8 cellular contexts compared by ENCODE assay signal in genomic region chr7:55570939-55571338, GRCh38. TPM values are rescaled to one million over a fixed set of nuclear protein-coding genes. Genes with fewer than 3 reads are reported as not detected.
DNase-seq lines count a peak whose midpoint lies in the region; ATAC-seq and TF ChIP-seq lines count a peak whose summit lies in the region.

No MANE protein-coding gene starts in this region.

- no peak for ATAC-seq in T-cell (replicated peaks in 1 of 4)

- no peaks in the 10 kb centered on the region for H3K27me3 ChIP-seq in rectal smooth muscle tissue (ENCODE audit: control insufficient read depth, insufficient read depth, low read length)

- peak overlapping the region; percentile 89 for H3K4me3 Mint-ChIP-seq in T-helper 1 cell treated with Interleukin-12 subunit alpha and Interleukin-12 subunit beta and Interleukin-4 antibody, amounts not matched to agents 30 μg/mL and 1 μg/mL, for 36 hours
- H3K4me3 Mint-ChIP-seq in T-cell = peak overlapping the region; percentile 91 to 95 (median 93)

- POLR2A ChIA-PET in T-cell (lab: Charles Lee) = no interaction called here
- POLR2A ChIA-PET in GM10248 (lab: Yijun Ruan, JAX) = no interaction called here

- TF ChIP-seq CTCF in GM10248 (IDR thresholded peaks at IDR 0.05; ENCODE audit: control extremely low read depth, extremely low read depth, low read depth, missing control alignments) = no peak

- H3K4me3 ChIP-seq in rectal smooth muscle tissue (ENCODE audit: low read length) = peak overlapping the region; percentile 79

- peak overlapping the region; percentile 69 for H3K27ac ChIP-seq in rectal smooth muscle tissue (ENCODE audit: low read depth, low read length)

- CTCF ChIA-PET in T-cell (lab: Charles Lee) (interaction anchor here in 1 of 2 donors (0.5 kb wide), 1 partner anchor 64 kb away, joined by 3 read pairs; no protein-coding TSS in a partner anchor), GM10248 (lab: Yijun Ruan, JAX) (interaction anchor here (1.7 to 1.9 kb wide), 3 partner anchors 18 to 24 kb away, joined by 3 to 4 read pairs (median 4); no protein-coding TSS in a partner anchor)

- no peaks in the 10 kb centered on the region for H3K9me3 Mint-ChIP-seq in T-helper 1 cell treated with Interleukin-12 subunit alpha and Interleukin-12 subunit beta and Interleukin-4 antibody, amounts not matched to agents 30 μg/mL and 1 μg/mL, for 36 hours
- H3K9me3 Mint-ChIP-seq in T-cell = no peaks in the 10 kb centered on the region

- no peaks in the 10 kb centered on the region for H3K36me3 ChIP-seq in rectal smooth muscle tissue (ENCODE audit: control insufficient read depth, insufficient read depth, low read length)

- H3K27ac Mint-ChIP-seq in T-helper 1 cell treated with Interleukin-12 subunit alpha and Interleukin-12 subunit beta and Interleukin-4 antibody, amounts not matched to agents 30 μg/mL and 1 μg/mL, for 36 hours = peak overlapping the region; percentile 89
- peak overlapping the region; percentile 90 to 91 for H3K27ac Mint-ChIP-seq in T-cell

- H3K4me1 ChIP-seq in rectal smooth muscle tissue (ENCODE audit: control insufficient read depth, insufficient read depth, low read length) = peaks cover 13% of the 10 kb centered on the region

- no peak overlapping the region for H3K9ac ChIP-seq in rectal smooth muscle tissue (ENCODE audit: low read length)

- DNase-seq in T-helper 1 cell = no peak
- DNase-seq in T-cell = no peak
- peak; percentile 78 for DNase-seq in fibroblast of peridontal ligament (ENCODE audit: extremely low read depth)
- DNase-seq in GM10248 (ENCODE audit: extremely low spot score) = no peak
- DNase-seq in NCI-H2196 (lab: John Stamatoyannopoulos, UW; ENCODE audit: unreplicated experiment) = no peak
- no peak for DNase-seq in effector CD4-positive, alpha-beta T cell

- peaks cover 27% of the 10 kb centered on the region for H3K36me3 Mint-ChIP-seq in T-helper 1 cell treated with Interleukin-12 subunit alpha and Interleukin-12 subunit beta and Interleukin-4 antibody, amounts not matched to agents 30 μg/mL and 1 μg/mL, for 36 hours (ENCODE audit: low read depth)
- H3K36me3 Mint-ChIP-seq in T-cell = peaks cover 10% of the 10 kb centered on the region

- peaks cover 69% of the 10 kb centered on the region for H3K4me1 Mint-ChIP-seq in T-helper 1 cell treated with Interleukin-12 subunit alpha and Interleukin-12 subunit beta and Interleukin-4 antibody, amounts not matched to agents 30 μg/mL and 1 μg/mL, for 36 hours (ENCODE audit: low read depth)
- H3K4me1 Mint-ChIP-seq in T-cell = peaks cover 73 to 76% (median 76%) of the 10 kb centered on the region in 3 donors

- H3K27me3 Mint-ChIP-seq in T-helper 1 cell treated with Interleukin-12 subunit alpha and Interleukin-12 subunit beta and Interleukin-4 antibody, amounts not matched to agents 30 μg/mL and 1 μg/mL, for 36 hours (ENCODE audit: low read depth) = no peaks in the 10 kb centered on the region
- no peaks in the 10 kb centered on the region for H3K27me3 Mint-ChIP-seq in T-cell

RNA-seq across cellular contexts. Expression of gene VOPP1, which starts 1.4 kb away (rescaled TPM):
- 100 to 1,000 TPM in 1 of 5 donors, 10 to 100 TPM in 4; 84.0 to 106 (median 94.8) TPM for total RNA-seq in T-cell
